Comparison of ENCODE assay signal across 1 cellular context in the genomic region with DNA sequence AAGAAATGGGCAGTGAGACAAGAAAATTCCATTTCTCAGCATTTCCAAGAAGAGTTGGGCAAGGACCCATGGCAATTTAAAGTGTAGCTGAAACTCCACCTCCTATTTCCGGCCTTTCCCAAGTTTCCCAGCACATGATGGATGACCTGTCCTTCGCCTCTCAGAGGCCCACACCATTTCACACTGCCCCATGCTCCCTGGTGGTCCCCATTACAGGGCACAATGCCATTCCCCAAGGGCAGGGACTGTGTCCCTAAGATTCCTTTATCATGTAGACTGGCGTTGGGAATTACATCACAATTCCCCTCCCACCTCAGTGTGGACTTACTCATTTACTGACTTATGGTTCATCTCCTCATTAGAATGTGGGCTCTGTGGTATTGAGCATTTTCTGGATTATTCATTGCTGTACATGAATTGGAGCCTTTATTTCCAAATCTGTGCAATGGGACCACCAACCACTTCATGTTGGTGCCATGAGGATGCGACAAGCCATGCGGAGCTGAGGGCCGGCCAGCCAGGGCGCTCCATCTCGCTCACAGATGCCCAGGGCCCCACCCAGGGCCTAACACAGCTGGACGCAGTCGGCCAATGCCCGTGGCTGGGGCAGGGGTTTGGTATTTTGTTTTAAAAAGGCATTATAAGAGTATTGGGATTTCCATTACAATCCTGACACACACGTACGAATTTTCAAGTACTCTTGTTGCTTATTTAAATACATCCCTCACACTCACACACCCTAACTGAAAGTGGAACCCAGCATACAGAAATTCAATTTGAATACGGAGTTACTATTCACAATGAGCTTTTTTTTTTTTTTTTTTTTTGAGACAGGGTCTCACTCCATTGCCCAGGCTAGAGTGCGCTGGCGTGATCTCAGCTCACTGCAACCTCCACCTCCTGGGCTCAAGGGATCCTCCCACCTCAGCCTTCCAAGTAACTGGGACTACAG.
TF ChIP-seq lines count a peak whose summit lies in the region.

No MANE protein-coding gene starts in this region.

TF ChIP-seq in GM23338, 12 proteins besides CTCF, POLR2A, EP300 and RAD21 (continued from another document):
- TF ChIP-seq, protein P1, sequence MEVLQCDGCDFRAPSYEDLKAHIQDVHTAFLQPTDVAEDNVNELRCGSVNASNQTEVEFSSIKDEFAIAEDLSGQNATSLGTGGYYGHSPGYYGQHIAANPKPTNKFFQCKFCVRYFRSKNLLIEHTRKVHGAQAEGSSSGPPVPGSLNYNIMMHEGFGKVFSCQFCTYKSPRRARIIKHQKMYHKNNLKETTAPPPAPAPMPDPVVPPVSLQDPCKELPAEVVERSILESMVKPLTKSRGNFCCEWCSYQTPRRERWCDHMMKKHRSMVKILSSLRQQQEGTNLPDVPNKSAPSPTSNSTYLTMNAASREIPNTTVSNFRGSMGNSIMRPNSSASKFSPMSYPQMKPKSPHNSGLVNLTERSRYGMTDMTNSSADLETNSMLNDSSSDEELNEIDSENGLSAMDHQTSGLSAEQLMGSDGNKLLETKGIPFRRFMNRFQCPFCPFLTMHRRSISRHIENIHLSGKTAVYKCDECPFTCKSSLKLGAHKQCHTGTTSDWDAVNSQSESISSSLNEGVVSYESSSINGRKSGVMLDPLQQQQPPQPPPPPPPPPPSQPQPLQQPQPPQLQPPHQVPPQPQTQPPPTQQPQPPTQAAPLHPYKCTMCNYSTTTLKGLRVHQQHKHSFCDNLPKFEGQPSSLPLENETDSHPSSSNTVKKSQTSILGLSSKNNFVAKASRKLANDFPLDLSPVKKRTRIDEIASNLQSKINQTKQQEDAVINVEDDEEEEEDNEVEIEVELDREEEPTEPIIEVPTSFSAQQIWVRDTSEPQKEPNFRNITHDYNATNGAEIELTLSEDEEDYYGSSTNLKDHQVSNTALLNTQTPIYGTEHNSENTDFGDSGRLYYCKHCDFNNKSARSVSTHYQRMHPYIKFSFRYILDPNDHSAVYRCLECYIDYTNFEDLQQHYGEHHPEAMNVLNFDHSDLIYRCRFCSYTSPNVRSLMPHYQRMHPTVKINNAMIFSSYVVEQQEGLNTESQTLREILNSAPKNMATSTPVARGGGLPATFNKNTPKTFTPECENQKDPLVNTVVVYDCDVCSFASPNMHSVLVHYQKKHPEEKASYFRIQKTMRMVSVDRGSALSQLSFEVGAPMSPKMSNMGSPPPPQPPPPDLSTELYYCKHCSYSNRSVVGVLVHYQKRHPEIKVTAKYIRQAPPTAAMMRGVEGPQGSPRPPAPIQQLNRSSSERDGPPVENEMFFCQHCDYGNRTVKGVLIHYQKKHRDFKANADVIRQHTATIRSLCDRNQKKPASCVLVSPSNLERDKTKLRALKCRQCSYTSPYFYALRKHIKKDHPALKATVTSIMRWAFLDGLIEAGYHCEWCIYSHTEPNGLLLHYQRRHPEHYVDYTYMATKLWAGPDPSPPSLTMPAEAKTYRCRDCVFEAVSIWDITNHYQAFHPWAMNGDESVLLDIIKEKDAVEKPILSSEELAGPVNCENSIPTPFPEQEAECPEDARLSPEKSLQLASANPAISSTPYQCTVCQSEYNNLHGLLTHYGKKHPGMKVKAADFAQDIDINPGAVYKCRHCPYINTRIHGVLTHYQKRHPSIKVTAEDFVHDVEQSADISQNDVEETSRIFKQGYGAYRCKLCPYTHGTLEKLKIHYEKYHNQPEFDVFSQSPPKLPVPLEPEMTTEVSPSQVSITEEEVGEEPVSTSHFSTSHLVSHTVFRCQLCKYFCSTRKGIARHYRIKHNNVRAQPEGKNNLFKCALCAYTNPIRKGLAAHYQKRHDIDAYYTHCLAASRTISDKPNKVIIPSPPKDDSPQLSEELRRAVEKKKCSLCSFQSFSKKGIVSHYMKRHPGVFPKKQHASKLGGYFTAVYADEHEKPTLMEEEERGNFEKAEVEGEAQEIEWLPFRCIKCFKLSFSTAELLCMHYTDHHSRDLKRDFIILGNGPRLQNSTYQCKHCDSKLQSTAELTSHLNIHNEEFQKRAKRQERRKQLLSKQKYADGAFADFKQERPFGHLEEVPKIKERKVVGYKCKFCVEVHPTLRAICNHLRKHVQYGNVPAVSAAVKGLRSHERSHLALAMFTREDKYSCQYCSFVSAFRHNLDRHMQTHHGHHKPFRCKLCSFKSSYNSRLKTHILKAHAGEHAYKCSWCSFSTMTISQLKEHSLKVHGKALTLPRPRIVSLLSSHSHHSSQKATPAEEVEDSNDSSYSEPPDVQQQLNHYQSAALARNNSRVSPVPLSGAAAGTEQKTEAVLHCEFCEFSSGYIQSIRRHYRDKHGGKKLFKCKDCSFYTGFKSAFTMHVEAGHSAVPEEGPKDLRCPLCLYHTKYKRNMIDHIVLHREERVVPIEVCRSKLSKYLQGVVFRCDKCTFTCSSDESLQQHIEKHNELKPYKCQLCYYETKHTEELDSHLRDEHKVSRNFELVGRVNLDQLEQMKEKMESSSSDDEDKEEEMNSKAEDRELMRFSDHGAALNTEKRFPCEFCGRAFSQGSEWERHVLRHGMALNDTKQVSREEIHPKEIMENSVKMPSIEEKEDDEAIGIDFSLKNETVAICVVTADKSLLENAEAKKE (CRISPR knock-in tag; IDR thresholded peaks at IDR 0.05) = no peak
- TF ChIP-seq CREB1 (CRISPR knock-in tag; IDR thresholded peaks at IDR 0.05; ENCODE audit: low read depth) = no peak
- no peak for TF ChIP-seq ZNF114 (CRISPR knock-in tag; IDR thresholded peaks at IDR 0.05)
- TF ChIP-seq, protein P2, sequence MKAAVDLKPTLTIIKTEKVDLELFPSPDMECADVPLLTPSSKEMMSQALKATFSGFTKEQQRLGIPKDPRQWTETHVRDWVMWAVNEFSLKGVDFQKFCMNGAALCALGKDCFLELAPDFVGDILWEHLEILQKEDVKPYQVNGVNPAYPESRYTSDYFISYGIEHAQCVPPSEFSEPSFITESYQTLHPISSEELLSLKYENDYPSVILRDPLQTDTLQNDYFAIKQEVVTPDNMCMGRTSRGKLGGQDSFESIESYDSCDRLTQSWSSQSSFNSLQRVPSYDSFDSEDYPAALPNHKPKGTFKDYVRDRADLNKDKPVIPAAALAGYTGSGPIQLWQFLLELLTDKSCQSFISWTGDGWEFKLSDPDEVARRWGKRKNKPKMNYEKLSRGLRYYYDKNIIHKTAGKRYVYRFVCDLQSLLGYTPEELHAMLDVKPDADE (IDR thresholded peaks at IDR 0.05) = no peak
